In the genomic region with DNA sequence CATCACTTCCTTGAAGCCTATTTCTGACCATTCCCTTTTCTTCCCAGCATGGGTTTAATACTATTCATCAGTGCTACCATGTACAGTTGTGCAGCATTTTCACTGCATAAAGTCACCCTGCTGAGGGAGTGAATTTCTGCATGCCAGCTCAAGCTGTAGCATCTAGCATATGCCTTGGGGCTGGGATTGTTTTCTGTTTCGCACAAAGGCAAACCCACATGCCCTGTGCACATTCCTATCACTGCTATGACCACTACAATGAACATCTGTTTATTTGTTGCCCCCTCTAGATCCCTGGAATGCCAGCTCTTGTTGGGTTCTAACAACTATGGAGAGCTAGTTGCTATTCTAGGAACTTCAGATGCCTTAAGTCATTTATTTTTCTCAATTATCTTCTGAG, we compare ENCODE assay signal across 25 cellular contexts.
DNase-seq lines count a peak whose midpoint lies in the region; ATAC-seq and TF ChIP-seq lines count a peak whose summit lies in the region.
"Had no signal": no experiment of that assay in that cellular context is flagged by ENCODE, and none has a peak within 500 bp of the region (broad histone marks: within the 10 kb centered on the region; RNA-seq: fewer than 3 reads in every experiment).

No MANE protein-coding gene starts in this region.

- peaks cover 3% of the 10 kb centered on the region for H3K9me3 Mint-ChIP-seq in neural crest cell
- H3K9me3 Mint-ChIP-seq: stimulated activated effector memory CD8-positive, alpha-beta T cell treated with anti-CD3 and anti-CD28 coated beads, Interleukin-12 subunit alpha, Interleukin-12 subunit beta, amount 100 ng/mL, for 72 hours had no signal

- 89 to 90% methylated on average over 1 of the region's 1 CpG for WGBS in body of pancreas, 2 donors

- H2AFZ ChIP-seq in fibroblast of lung (ENCODE audit: low read length), result no peak overlapping the region

- H3K36me3 Mint-ChIP-seq in neural crest cell (ENCODE audit: low read depth), result no peaks in the 10 kb centered on the region
- H3K36me3 Mint-ChIP-seq: immature natural killer cell; stimulated activated effector memory CD8-positive, alpha-beta T cell treated with anti-CD3 and anti-CD28 coated beads, Interleukin-12 subunit alpha, Interleukin-12 subunit beta, amount 100 ng/mL, for 72 hours had no signal

- H3K27ac Mint-ChIP-seq in neural crest cell (ENCODE audit: unreplicated experiment), result peak overlapping the region; percentile 71

- H3K4me1 ChIP-seq in fibroblast of lung (ENCODE audit: control insufficient read depth, extremely low read depth, insufficient read depth, low read length), result peaks cover 15% of the 10 kb centered on the region
- H3K4me1 ChIP-seq in body of pancreas, result no peaks in the 10 kb centered on the region
- H3K4me1 ChIP-seq: Peyer's patch, right lobe of liver had no signal

- H3K36me3 ChIP-seq in fibroblast of lung (ENCODE audit: control insufficient read depth, insufficient read depth, low read length) (no peaks in the 10 kb centered on the region), body of pancreas (replicated peaks in 1 of 2; ENCODE audit: insufficient read depth in 1 of 2, low read depth in 2 of 2) (no peaks in the 10 kb centered on the region)
- H3K36me3 ChIP-seq: heart right ventricle, Peyer's patch, right lobe of liver, thoracic aorta had no signal

- no peaks in the 10 kb centered on the region for H4K20me1 ChIP-seq in fibroblast of lung (ENCODE audit: control insufficient read depth, extremely low read depth, insufficient read depth, low read length)

- H3K9me3 ChIP-seq in fibroblast of lung (ENCODE audit: control insufficient read depth, insufficient read depth, low read depth, low read length) (no peaks in the 10 kb centered on the region), body of pancreas (no peaks in the 10 kb centered on the region)
- H3K9me3 ChIP-seq: heart right ventricle, Peyer's patch, right lobe of liver, thoracic aorta had no signal

- H3K4me3 Mint-ChIP-seq in neural crest cell, result no peak overlapping the region
- H3K4me3 Mint-ChIP-seq: immature natural killer cell; stimulated activated effector memory CD8-positive, alpha-beta T cell treated with anti-CD3 and anti-CD28 coated beads, Interleukin-12 subunit alpha, Interleukin-12 subunit beta, amount 100 ng/mL, for 72 hours had no signal

- H3K9ac ChIP-seq in fibroblast of lung (ENCODE audit: insufficient read depth, low read length), result no peak overlapping the region

- H3K27me3 ChIP-seq in fibroblast of lung (ENCODE audit: control insufficient read depth, insufficient read depth, low read length) (no peaks in the 10 kb centered on the region), body of pancreas (no peaks in the 10 kb centered on the region)
- H3K27me3 ChIP-seq: Peyer's patch, right lobe of liver had no signal

- in situ Hi-C loops in SK-MEL-5 (cut with HindIII; ENCODE audit: low pct_unique_long_range_greater_than_20kb, low sequenced_read_pairs), result no loop called here

- no peaks in the 10 kb centered on the region for H3K79me2 ChIP-seq in fibroblast of lung (ENCODE audit: control insufficient read depth, insufficient read depth, low read length)

- intact Hi-C loops in body of pancreas (cut with DNase I), result no loop called here

- no peak for ATAC-seq in body of pancreas
- ATAC-seq: heart right ventricle; right lobe of liver; stimulated activated effector memory CD8-positive, alpha-beta T cell treated with anti-CD3 and anti-CD28 coated beads, Interleukin-12 subunit alpha, Interleukin-12 subunit beta, amount 100 ng/mL, for 72 hours had no signal

- H3K4me3 ChIP-seq in fibroblast of lung (replicated peaks in 1 of 4; ENCODE audit: control extremely low read depth in 1 of 4, insufficient read depth in 1 of 4, low read depth in 3 of 4, low read length in 4 of 4) (no peak overlapping the region), body of pancreas (no peak overlapping the region)
- H3K4me3 ChIP-seq: heart right ventricle, Peyer's patch, right lobe of liver, SK-N-MC, thoracic aorta had no signal

- no peak for TF ChIP-seq POLR2A in body of pancreas (IDR thresholded peaks at IDR 0.05)

- no peaks in the 10 kb centered on the region for H3K27me3 Mint-ChIP-seq in neural crest cell (ENCODE audit: low read depth)

- TF ChIP-seq CTCF in fibroblast of lung (conservative IDR thresholded peaks at IDR 0.05 in 1 of 2, IDR thresholded peaks at IDR 0.05 in 1 of 2; ENCODE audit: low read depth in 1 of 2, low read length in 2 of 2) (no peak), neural crest cell (conservative IDR thresholded peaks at IDR 0.05) (no peak), body of pancreas (IDR thresholded peaks at IDR 0.05) (no peak)

- H3K4me1 Mint-ChIP-seq in neural crest cell, result peaks cover 29% of the 10 kb centered on the region

- H3K4me2 ChIP-seq in fibroblast of lung (ENCODE audit: extremely low read depth, insufficient read depth, low read length), result no peak overlapping the region

- DNase-seq in EH (ENCODE audit: low read depth) (peak; percentile 73), SK-MEL-5 (ENCODE audit: low read depth, low spot score) (peak; percentile 32), fibroblast of lung (ENCODE audit: low read depth in 2 of 2) (peak; percentile 9 to 55), neural crest cell (ENCODE audit: low read depth, low spot score) (no peak), middle frontal gyrus (ENCODE audit: extremely low spot score, low spot score) (no peak), C1 segment of cervical spinal cord (lab: John Stamatoyannopoulos, UW) (no peak), body of pancreas (no peak)
- DNase-seq: activated CD4-positive, alpha-beta T cell treated with anti-CD3 and anti-CD28 coated beads, Interleukin-2, amount 50 U/mL, for 48 hours; activated gamma-delta T cell; activated T-cell treated with anti-CD3 and anti-CD28 coated beads for 4 hours; amygdala; cerebellar nuclear complex; DMS79 treated with DMSO at 0.1 percent for 48 hours; effector CD8-positive, alpha-beta T cell; heart right ventricle; immature natural killer cell; Kasumi-1; NCI-H1092; NCI-H2081; NCI-H510A; Peyer's patch; right lobe of liver had no signal

- H3K27ac ChIP-seq in fibroblast of lung (ENCODE audit: insufficient read depth, low read length), result no peak overlapping the region
- H3K27ac ChIP-seq in body of pancreas, result no peak overlapping the region
- H3K27ac ChIP-seq: heart right ventricle, Peyer's patch, right lobe of liver, SK-N-MC, thoracic aorta had no signal

Comparison
In these comparisons a context has a peak if more than half of its experiments do, and no peak if none do; other contexts are left out.
1. DNase-seq: peak in EH (single experiment), SK-MEL-5 (single experiment) and fibroblast of lung (2 of 2); none in neural crest cell (single experiment), middle frontal gyrus (single experiment), C1 segment of cervical spinal cord (0 of 14) and body of pancreas (0 of 4).